Comparison of ENCODE assay signal across 21 cellular contexts in genomic region chr7:31022726-31023125, GRCh38. TPM values are rescaled to one million over a fixed set of nuclear protein-coding genes. Genes with fewer than 3 reads are reported as not detected.
"Had no signal": no experiment of that assay in that cellular context is flagged by ENCODE, and none has a peak within 500 bp of the region (broad histone marks: within the 10 kb centered on the region; RNA-seq: fewer than 3 reads in every experiment).

No MANE protein-coding gene starts in this region.

- H3K36me3 ChIP-seq: cardiac muscle cell, transverse colon, vagina had no signal

- H3K79me2 ChIP-seq: hepatocyte had no signal

- H3K4me1 Mint-ChIP-seq: activated B cell treated with CpG ODN at 0.5 μM for 24 hours had no signal

- H3K27ac ChIP-seq: cardiac muscle cell, dorsolateral prefrontal cortex, epithelial cell of prostate, hepatocyte, transverse colon, vagina had no signal

- H2AFZ ChIP-seq: hepatocyte had no signal

- FAIRE-seq: keratinocyte had no signal

- H3K27ac Mint-ChIP-seq: activated B cell treated with CpG ODN at 0.5 μM for 24 hours; activated naive CD8-positive, alpha-beta T cell; T-helper 2 cell treated with Interferon-gamma antibody and Interleukin-4, amounts not matched to agents 5 μg/mL and 100 μg/mL, for 36 hours had no signal

- H3K27me3 Mint-ChIP-seq: activated naive CD8-positive, alpha-beta T cell had no signal

- H3K9me3 ChIP-seq: transverse colon, vagina had no signal

- H3K4me3 Mint-ChIP-seq: activated B cell treated with CpG ODN at 0.5 μM for 24 hours; activated naive CD8-positive, alpha-beta T cell; natural killer cell treated with Interleukin-12 subunit alpha and Interleukin-12 subunit beta and Interleukin-15 and Interleukin-18, amount 100 ng/mL, for 72 hours; T-helper 2 cell treated with Interferon-gamma antibody and Interleukin-4, amounts not matched to agents 5 μg/mL and 100 μg/mL, for 36 hours had no signal

- H3K4me2 ChIP-seq: hepatocyte had no signal

- DNase-seq: activated B cell treated with CpG ODN at 0.5 μM for 24 hours; activated CD4-positive, alpha-beta T cell treated with anti-CD3 and anti-CD28 coated beads for 4 hours; activated CD8-positive, alpha-beta memory T cell treated with anti-CD3 and anti-CD28 coated beads for 24 hours; activated gamma-delta T cell; amygdala; dorsolateral prefrontal cortex; foreskin fibroblast; retina; stimulated activated naive CD4-positive, alpha-beta T cell treated with Interleukin-2 at 50 U/mL for 16 hours; transverse colon had no signal

- H3K4me3 ChIP-seq: cardiac muscle cell, dorsolateral prefrontal cortex, hepatocyte, lung, transverse colon, vagina had no signal

- H3K36me3 Mint-ChIP-seq: activated naive CD8-positive, alpha-beta T cell; natural killer cell treated with Interleukin-12 subunit alpha and Interleukin-12 subunit beta and Interleukin-15 and Interleukin-18, amount 100 ng/mL, for 72 hours had no signal

- H3K27me3 ChIP-seq: cardiac muscle cell, hepatocyte, transverse colon, vagina had no signal

- H3K9me3 Mint-ChIP-seq: activated B cell treated with CpG ODN at 0.5 μM for 24 hours had no signal

RNA-seq across cellular contexts. Expression of gene ADCYAP1R1, which starts 29.4 kb away (rescaled TPM):
- total RNA-seq: activated B cell treated with CpG ODN at 0.5 μM for 24 hours; chondrocyte; natural killer cell treated with Interleukin-12 subunit alpha and Interleukin-12 subunit beta and Interleukin-15 and Interleukin-18, amount 100 ng/mL, for 72 hours had no signal
- polyA plus RNA-seq: hepatocyte, keratinocyte had no signal

RNA-seq across cellular contexts. Expression of gene GHRHR, which starts 59.0 kb away (rescaled TPM):
- total RNA-seq: activated B cell treated with CpG ODN at 0.5 μM for 24 hours; cardiac muscle cell; chondrocyte; natural killer cell treated with Interleukin-12 subunit alpha and Interleukin-12 subunit beta and Interleukin-15 and Interleukin-18, amount 100 ng/mL, for 72 hours; omental fat pad; transverse colon; vagina had no signal
- polyA plus RNA-seq: cardiac muscle cell, hepatocyte, keratinocyte had no signal
